In genomic region chr9:33177633-33178032, GRCh38 we compare ENCODE assay signal across 18 cellular contexts. TPM values are rescaled to one million over a fixed set of nuclear protein-coding genes. Genes with fewer than 3 reads are reported as not detected.
A peak's percentile ranks its signal among the peaks of the same experiment; 100 is the strongest.
DNase-seq lines count a peak whose midpoint lies in the region; ATAC-seq and TF ChIP-seq lines count a peak whose summit lies in the region.
"Had no signal": no experiment of that assay in that cellular context is flagged by ENCODE, and none has a peak within 500 bp of the region (broad histone marks: within the 10 kb centered on the region; RNA-seq: fewer than 3 reads in every experiment).

No MANE protein-coding gene starts in this region.

- no peak overlapping the region for H2BK15ac ChIP-seq in mesendoderm (replicated peaks; ENCODE audit: low read depth)

- no peak overlapping the region for H4K5ac ChIP-seq in mesendoderm (ENCODE audit: low read length)

- H3K79me2 ChIP-seq in mesendoderm (ENCODE audit: control insufficient read depth, insufficient read depth, low read length), result no peaks in the 10 kb centered on the region

- no peak overlapping the region for H2BK5ac ChIP-seq in mesendoderm (ENCODE audit: low read length)

- H3K4me1 ChIP-seq in mesendoderm (ENCODE audit: control insufficient read depth, low read depth, low read length), result no peaks in the 10 kb centered on the region
- H3K4me1 ChIP-seq: colonic mucosa, neural progenitor cell, Peyer's patch, spleen had no signal

- H3K36me3 ChIP-seq in WERI-Rb-1, result no peaks in the 10 kb centered on the region
- no peaks in the 10 kb centered on the region for H3K36me3 ChIP-seq in mesendoderm (ENCODE audit: control insufficient read depth, insufficient read depth, low read length)
- no peaks in the 10 kb centered on the region for H3K36me3 ChIP-seq in MG63
- H3K36me3 ChIP-seq: BLaER1, colonic mucosa, neural progenitor cell, Peyer's patch, spleen, thoracic aorta had no signal

- H3K9ac ChIP-seq in mesendoderm (ENCODE audit: low read length), result no peak overlapping the region
- H3K9ac ChIP-seq: BLaER1, neural progenitor cell had no signal

- no peak for TF ChIP-seq CTCF in WERI-Rb-1 (IDR thresholded peaks at IDR 0.05; ENCODE audit: low read depth, low read length)

- H3K4me2 ChIP-seq in mesendoderm (ENCODE audit: low read length), result no peak overlapping the region
- H3K4me2 ChIP-seq: BLaER1, neural progenitor cell had no signal

- H3K23ac ChIP-seq in mesendoderm (ENCODE audit: low read length), result no peak overlapping the region

- H3K79me1 ChIP-seq in mesendoderm (ENCODE audit: low read length), result no peaks in the 10 kb centered on the region

- H3K27ac ChIP-seq in WERI-Rb-1, result no peak overlapping the region
- H3K27ac ChIP-seq in mesendoderm (ENCODE audit: low read depth, low read length), result no peak overlapping the region
- H3K27ac ChIP-seq: BLaER1, colonic mucosa, neural progenitor cell, Peyer's patch, spleen, thoracic aorta had no signal

- DNase-seq in kidney glomerular epithelial cell (lab: John Stamatoyannopoulos, UW), result peak; percentile 88
- no peak for DNase-seq in WERI-Rb-1
- DNase-seq in NCI-H446 treated with DMSO at 0.1 percent for 48 hours (lab: John Stamatoyannopoulos, UW), result no peak
- DNase-seq in mesendoderm, result no peak
- no peak for DNase-seq in MG63
- DNase-seq: activated CD4-positive, alpha-beta T cell treated with anti-CD3 and anti-CD28 coated beads for 36 hours; activated T-cell treated with anti-CD3 and anti-CD28 coated beads, Interleukin-2, amount 50 U/mL, for 72 hours; amniotic stem cell; colonic mucosa; Peyer's patch; spleen had no signal

- H2AK5ac ChIP-seq in mesendoderm (ENCODE audit: low read length), result no peak overlapping the region

- no peak overlapping the region for H3K56ac ChIP-seq in mesendoderm (ENCODE audit: low read length)

- no peaks in the 10 kb centered on the region for H3K27me3 ChIP-seq in WERI-Rb-1 (ENCODE audit: insufficient read depth, low read depth, severe bottlenecking)
- H3K27me3 ChIP-seq in mesendoderm (ENCODE audit: insufficient read depth, low read length, poor library complexity), result no peaks in the 10 kb centered on the region
- no peaks in the 10 kb centered on the region for H3K27me3 ChIP-seq in MG63
- H3K27me3 ChIP-seq: BLaER1, colonic mucosa, Peyer's patch, spleen had no signal

- no peak overlapping the region for H3K4ac ChIP-seq in mesendoderm (ENCODE audit: low read depth, low read length)

- ATAC-seq in GM18909 (IDR thresholded peaks at IDR 0.05; ENCODE audit: poor library complexity, unreplicated experiment) (peak; percentile 95), GM21576 (IDR thresholded peaks at IDR 0.05; ENCODE audit: unreplicated experiment) (peak; percentile 70), HG03139 (IDR thresholded peaks at IDR 0.05; ENCODE audit: unreplicated experiment) (peak; percentile 93)
- ATAC-seq: activated CD4-positive, alpha-beta T cell treated with anti-CD3 and anti-CD28 coated beads for 36 hours; activated T-cell treated with anti-CD3 and anti-CD28 coated beads, Interleukin-2, amount 50 U/mL, for 72 hours had no signal

- H3K18ac ChIP-seq in mesendoderm (ENCODE audit: low read length), result no peak overlapping the region

- no peak overlapping the region for H3K4me3 ChIP-seq in WERI-Rb-1 (ENCODE audit: low read depth, low read length)
- H3K4me3 ChIP-seq in mesendoderm (ENCODE audit: low read length), result no peak overlapping the region
- H3K4me3 ChIP-seq in MG63, result no peak overlapping the region
- H3K4me3 ChIP-seq: BLaER1, colonic mucosa, lung, neural progenitor cell, Peyer's patch, spleen, thoracic aorta had no signal

- no peaks in the 10 kb centered on the region for H3K9me3 ChIP-seq in WERI-Rb-1 (ENCODE audit: severe bottlenecking)
- H3K9me3 ChIP-seq in MG63, result no peaks in the 10 kb centered on the region
- H3K9me3 ChIP-seq: BLaER1, colonic mucosa, Peyer's patch, spleen, thoracic aorta had no signal

- H2BK120ac ChIP-seq in mesendoderm (ENCODE audit: low read depth, low read length), result no peak overlapping the region

- no peak overlapping the region for H4K8ac ChIP-seq in mesendoderm (ENCODE audit: low read depth, low read length)

RNA-seq across cellular contexts. Expression of gene B4GALT1, which starts 10.5 kb away (rescaled TPM):
- 16.0 TPM for polyA plus RNA-seq in mesendoderm (2013, experiment 1 of 2)
- polyA plus RNA-seq in mesendoderm (2013, experiment 2 of 2), result 15.4 TPM
- 31.9 and 35.2 TPM in 2 replicates for total RNA-seq in MG63 (2014; rRNA removed; shearing (Covaris generic); ENCODE audit: low replicate concordance)
